Comparison of ENCODE assay signal across 8 cellular contexts in the genomic region with DNA sequence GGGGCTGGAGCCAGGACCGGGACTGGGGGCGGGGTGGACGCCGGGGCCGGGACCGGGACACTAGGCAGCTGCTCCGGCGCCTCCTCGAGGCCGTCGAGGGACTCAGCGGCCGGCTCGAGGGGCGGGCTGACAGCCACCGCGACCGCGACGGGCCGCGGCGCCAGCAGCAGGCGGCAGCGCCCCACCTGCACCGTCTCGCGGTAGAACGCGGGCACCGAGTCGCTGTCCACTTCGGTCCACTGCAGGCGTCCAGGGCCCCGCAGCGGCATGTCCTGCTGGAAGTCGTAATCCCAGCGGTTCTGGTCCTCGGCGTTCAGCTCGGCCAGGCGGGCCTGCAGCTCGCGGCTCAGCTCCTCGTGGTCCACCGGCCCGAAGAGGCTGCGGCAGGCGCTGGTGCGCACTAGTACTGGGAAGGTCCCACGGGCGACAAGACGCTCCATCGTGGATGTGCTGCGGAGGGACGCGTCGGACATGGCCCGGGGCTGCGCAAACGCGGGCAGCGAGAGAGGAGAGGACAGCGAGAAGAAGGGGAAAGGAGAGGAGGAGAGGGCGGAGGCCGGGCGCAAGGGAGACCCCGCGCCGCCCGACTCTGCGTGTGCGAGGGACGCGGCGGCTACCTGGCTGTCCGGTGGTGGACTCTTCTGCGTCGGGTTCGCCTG. TPM values are rescaled to one million over a fixed set of nuclear protein-coding genes. Genes with fewer than 3 reads are reported as not detected.
DNase-seq lines count a peak whose midpoint lies in the region; ATAC-seq and TF ChIP-seq lines count a peak whose summit lies in the region.

No MANE protein-coding gene starts in this region.

- H3K4ac ChIP-seq in trophoblast cell (ENCODE audit: low read depth, low read length), result no peak overlapping the region

- H3K14ac ChIP-seq in trophoblast cell (ENCODE audit: low read length), result peak overlapping the region; percentile 83

- H2BK5ac ChIP-seq in trophoblast cell (ENCODE audit: low read depth, low read length, poor library complexity), result peak overlapping the region; percentile 3

- peaks cover 0 to 14% (median 0%) of the 10 kb centered on the region in 9 donors for H3K27me3 ChIP-seq in heart left ventricle
- H3K27me3 ChIP-seq in trophoblast cell (ENCODE audit: insufficient read depth, low read length), result peaks cover 12% of the 10 kb centered on the region

- peak overlapping the region; percentile 87 for H3K4me3 Mint-ChIP-seq in activated naive CD8-positive, alpha-beta T cell

- no peaks in the 10 kb centered on the region for H3K27me3 Mint-ChIP-seq in activated naive CD8-positive, alpha-beta T cell

- TF ChIP-seq CTCF in NB4 (IDR thresholded peaks at IDR 0.05; ENCODE audit: low read depth, low read length), result no peak
- peak in 10 of 12 donors; percentile 9 to 56 (median 34) for TF ChIP-seq CTCF in heart left ventricle (IDR thresholded peaks at IDR 0.05)

- no peak overlapping the region for H3K27ac Mint-ChIP-seq in activated naive CD8-positive, alpha-beta T cell

- H3K79me1 ChIP-seq in trophoblast cell (ENCODE audit: low read length), result peaks cover 18% of the 10 kb centered on the region

- peak overlapping the region; percentile 47 for H4K91ac ChIP-seq in trophoblast cell (ENCODE audit: low read depth, low read length)

- TF ChIP-seq POLR2A in NB4 (IDR thresholded peaks at IDR 0.05; ENCODE audit: extremely low read depth, insufficient read length) (no peak), heart left ventricle (IDR thresholded peaks at IDR 0.05) (no peak)

- H3K23ac ChIP-seq in trophoblast cell (ENCODE audit: low read length), result no peak overlapping the region

- no peaks in the 10 kb centered on the region for H3K9me3 Mint-ChIP-seq in activated naive CD8-positive, alpha-beta T cell (ENCODE audit: low read depth)

- H3K36me3 ChIP-seq in heart left ventricle (peaks cover 0 to 4% (median 0%) of the 10 kb centered on the region in 9 donors), trophoblast cell (ENCODE audit: control insufficient read depth in 1 of 2, insufficient read depth in 2 of 2, low read length in 2 of 2) (peaks cover 0 to 8% of the 10 kb centered on the region in 2 experiments)

- WGBS in heart left ventricle, 4 donors, result 1 to 2% (median 1%) methylated on average over 57 to 80 of the region's 80 CpGs
- WGBS in trophoblast cell (ENCODE audit: extremely low coverage, insufficient coverage, insufficient read length), result no CpG with 5 or more reads among the region's 80 CpGs

- H3K4me2 ChIP-seq in trophoblast cell (ENCODE audit: low read length), result peak overlapping the region; percentile 78

- peak; percentile 50 for DNase-seq in activated T-cell treated with anti-CD3 and anti-CD28 coated beads, Interleukin-2, amount 50 U/mL, for 1 hour
- DNase-seq in activated T-cell treated with anti-CD3 and anti-CD28 coated beads for 4 hours (no peak), NB4 (ENCODE audit: low read depth) (peak; percentile 63), heart left ventricle (peak; percentile 61 to 81 (median 70)), trophoblast cell (peak; percentile 30 to 54), amniotic stem cell (lab: John Stamatoyannopoulos, UW) (no peak), NCI-H128 (lab: John Stamatoyannopoulos, UW; ENCODE audit: unreplicated experiment) (no peak)

- intact Hi-C loops in heart left ventricle (cut with DNase I), result loop anchor here in 9 of 10 donors (2.0 to 10.0 kb wide), 13 partner anchors 53 to 573 kb away; a partner anchor contains a TSS

- H2AK5ac ChIP-seq in trophoblast cell (ENCODE audit: low read length), result peak overlapping the region; percentile 6

- peak overlapping the region; percentile 71 to 94 (median 88) for H3K27ac ChIP-seq in heart left ventricle
- peak overlapping the region; percentile 52 for H3K27ac ChIP-seq in trophoblast cell (ENCODE audit: low read depth, low read length)

- peaks cover 14% of the 10 kb centered on the region for H3K4me1 Mint-ChIP-seq in activated naive CD8-positive, alpha-beta T cell (ENCODE audit: low read depth)

- H3K18ac ChIP-seq in trophoblast cell (ENCODE audit: low read length), result peak overlapping the region; percentile 24

- H2AFZ ChIP-seq in trophoblast cell (ENCODE audit: insufficient read depth, low read length, poor library complexity), result no peak overlapping the region

- peak overlapping the region; percentile 14 for H4K8ac ChIP-seq in trophoblast cell (ENCODE audit: low read depth, low read length)

- no peak overlapping the region for H3K4me3 ChIP-seq in NB4 (ENCODE audit: low read depth, low read length)
- peak overlapping the region; percentile 67 to 90 (median 85) for H3K4me3 ChIP-seq in heart left ventricle
- H3K4me3 ChIP-seq in trophoblast cell (ENCODE audit: low read depth, low read length), result peak overlapping the region; percentile 78

- H2BK12ac ChIP-seq in trophoblast cell (ENCODE audit: low read length), result peak overlapping the region; percentile 64

- H4K12ac ChIP-seq in trophoblast cell (ENCODE audit: low read depth, low read length), result peak overlapping the region; percentile 6

- H3K36me3 Mint-ChIP-seq in activated naive CD8-positive, alpha-beta T cell, result no peaks in the 10 kb centered on the region

- H3K4me1 ChIP-seq in heart left ventricle (peaks cover 0 to 39% (median 23%) of the 10 kb centered on the region in 12 donors), trophoblast cell (ENCODE audit: control insufficient read depth in 1 of 2, insufficient read depth in 2 of 2, low read length in 2 of 2) (peaks cover 6 to 12% of the 10 kb centered on the region in 2 experiments)

- H3K79me2 ChIP-seq in trophoblast cell (ENCODE audit: control insufficient read depth, insufficient read depth, low read length, poor library complexity), result peaks cover 7% of the 10 kb centered on the region

- no peaks in the 10 kb centered on the region for H3K9me3 ChIP-seq in heart left ventricle
- peaks cover 4% of the 10 kb centered on the region for H3K9me3 ChIP-seq in trophoblast cell (ENCODE audit: insufficient read depth, low read depth, low read length)

- peak overlapping the region; percentile 24 for H3K9ac ChIP-seq in trophoblast cell (ENCODE audit: low read length)

- peak in 2 of 4 donors; percentile 19 to 30 for ATAC-seq in heart left ventricle

- peak overlapping the region; percentile 26 for H2BK120ac ChIP-seq in trophoblast cell (ENCODE audit: insufficient read depth, low read length, poor library complexity)

RNA-seq across cellular contexts. Expression of a gene that starts 0.4 kb away (rescaled TPM):
- total RNA-seq in heart left ventricle, result 10 to 100 TPM; 18.8 to 39.1 (median 33.4) TPM
- polyA plus RNA-seq in heart left ventricle, result 10 to 100 TPM; 31.4 to 42.5 TPM
- 604 and 638 TPM in 2 replicates for polyA plus RNA-seq in trophoblast cell (2013)

RNA-seq across cellular contexts. Expression of a gene that starts 44.1 kb away (rescaled TPM):
- total RNA-seq in heart left ventricle, result 1 to 10 TPM in 3 of 9 donors, under 1 TPM in 4, not detected in 2; 0.40 to 3.2 (median 0.93) TPM
- 1 to 10 TPM; 1.5 to 9.2 TPM for polyA plus RNA-seq in heart left ventricle
- polyA plus RNA-seq in trophoblast cell (2013), result 252 and 269 TPM in 2 replicates

Comparison
In these comparisons a context has a peak if more than half of its experiments do, and no peak if none do; other contexts are left out.
1. DNase-seq: peak in activated T-cell treated with anti-CD3 and anti-CD28 coated beads, Interleukin-2, amount 50 U/mL, for 1 hour (single experiment), NB4 (single experiment), heart left ventricle (5 of 5) and trophoblast cell (2 of 2); none in activated T-cell treated with anti-CD3 and anti-CD28 coated beads for 4 hours (single experiment), amniotic stem cell (single experiment) and NCI-H128 (single experiment).